8 cellular contexts compared by ENCODE assay signal in genomic region chr16:73172621-73173312, GRCh38.
DNase-seq lines count a peak whose midpoint lies in the region; ATAC-seq and TF ChIP-seq lines count a peak whose summit lies in the region.

No MANE protein-coding gene starts in this region.

- H3F3A ChIP-seq in GM23248 (ENCODE audit: insufficient read depth) (peaks cover 12% of the 10 kb centered on the region), PC-3 (ENCODE audit: low read length, unreplicated experiment) (no peaks in the 10 kb centered on the region)

- H3K4me1 ChIP-seq in GM23248 (ENCODE audit: insufficient read depth) (peaks cover 25% of the 10 kb centered on the region), PC-3 (ENCODE audit: insufficient read depth, low read length) (peaks cover 13% of the 10 kb centered on the region), fibroblast of lung (ENCODE audit: control insufficient read depth, extremely low read depth, insufficient read depth, low read length) (peaks cover 16% of the 10 kb centered on the region), parathyroid adenoma (no peaks in the 10 kb centered on the region)

- BruUV-seq in PC-3 (replicated peaks; lab: Mats Ljungman, UMichigan) = no TSS peak

- WGBS in GM23248 (ENCODE audit: low coverage in 1 of 2, low lambda C conversion rate in 2 of 2, missing lambda C conversion rate in 2 of 2), 2 experiments = 3% methylated on average over 12 of the region's 12 CpGs

- H3K27ac ChIP-seq in GM23248 = peak overlapping the region; percentile 30; the same call in 1 of the 2 replicates
- H3K27ac ChIP-seq in PC-3 (ENCODE audit: low read length) = no peak overlapping the region
- H3K27ac ChIP-seq in fibroblast of lung (ENCODE audit: insufficient read depth, low read length) = peak overlapping the region; percentile 82
- peak overlapping the region; percentile 52 for H3K27ac ChIP-seq in parathyroid adenoma

- H3K27me3 ChIP-seq in GM23248 (replicated peaks; ENCODE audit: insufficient read depth) = peaks cover 3% of the 10 kb centered on the region; the same call in 1 of the 2 replicates
- H3K27me3 ChIP-seq in PC-3 (ENCODE audit: low read length) = no peaks in the 10 kb centered on the region
- H3K27me3 ChIP-seq in fibroblast of lung (ENCODE audit: control insufficient read depth, insufficient read depth, low read length) = no peaks in the 10 kb centered on the region
- H3K27me3 ChIP-seq in parathyroid adenoma (ENCODE audit: control insufficient read depth, insufficient read depth, low read length) = no peaks in the 10 kb centered on the region

- CTCF ChIA-PET in PC-3 (lab: Charles Lee) = interaction anchor here (0.7 to 0.8 kb wide), 2 partner anchors 119 to 244 kb away, joined by 3 to 12 read pairs; no protein-coding TSS in a partner anchor

- peak; percentile 83 for DNase-seq in GM23248
- peak; percentile 65 for DNase-seq in PC-3
- DNase-seq in fibroblast of lung (ENCODE audit: low read depth in 2 of 2) = peak; percentile 91 to 98

- H3K4me3 ChIP-seq in GM23248 = peak overlapping the region; percentile 29
- H3K4me3 ChIP-seq in PC-3 (ENCODE audit: low read length) = no peak overlapping the region
- peak overlapping the region in 1 of 4 experiments; percentile 36 for H3K4me3 ChIP-seq in fibroblast of lung (replicated peaks in 1 of 4; ENCODE audit: control extremely low read depth in 1 of 4, insufficient read depth in 1 of 4, low read depth in 3 of 4, low read length in 4 of 4)
- no peak overlapping the region for H3K4me3 ChIP-seq in parathyroid adenoma (ENCODE audit: low read depth, low read length)

- H3K36me3 ChIP-seq in GM23248 (ENCODE audit: low read depth) (no peaks in the 10 kb centered on the region), PC-3 (ENCODE audit: low read depth, low read length) (no peaks in the 10 kb centered on the region), fibroblast of lung (ENCODE audit: control insufficient read depth, insufficient read depth, low read length) (no peaks in the 10 kb centered on the region), parathyroid adenoma (ENCODE audit: control insufficient read depth, insufficient read depth, low read length) (no peaks in the 10 kb centered on the region)

- H3K79me2 ChIP-seq in GM23248 (ENCODE audit: insufficient read depth) = no peaks in the 10 kb centered on the region
- H3K79me2 ChIP-seq in PC-3 (ENCODE audit: low read length) = no peaks in the 10 kb centered on the region
- no peaks in the 10 kb centered on the region for H3K79me2 ChIP-seq in fibroblast of lung (ENCODE audit: control insufficient read depth, insufficient read depth, low read length)
- H3K79me2 ChIP-seq in parathyroid adenoma = no peaks in the 10 kb centered on the region

- peak; percentile 5; the same call in 1 of the 2 replicates for TF ChIP-seq CTCF in PC-3 (conservative IDR thresholded peaks at IDR 0.05; ENCODE audit: low read depth, low read length)
- TF ChIP-seq CTCF in fibroblast of lung (conservative IDR thresholded peaks at IDR 0.05 in 1 of 2, IDR thresholded peaks at IDR 0.05 in 1 of 2; ENCODE audit: low read depth in 1 of 2, low read length in 2 of 2) = peak; percentile 52 to 64
- peak; percentile 33 for TF ChIP-seq CTCF in parathyroid adenoma (IDR thresholded peaks at IDR 0.05)

- intact Hi-C loops in PC-3 (cut with micrococcal nuclease) = loop anchor here (5.0 kb wide), 1 partner anchor 125 kb away; the partner anchor contains the start of gene ZFHX3

- in situ Hi-C loops in GM23248 (cut with MboI) = loop anchor here (10.0 kb wide), 1 partner anchor 108 kb away; no protein-coding TSS in a partner anchor

- peak overlapping the region; percentile 84 for H3K4me2 ChIP-seq in GM23248 (ENCODE audit: unreplicated experiment)
- H3K4me2 ChIP-seq in PC-3 (ENCODE audit: low read length) = peak overlapping the region; percentile 46
- H3K4me2 ChIP-seq in fibroblast of lung (ENCODE audit: extremely low read depth, insufficient read depth, low read length) = peak overlapping the region; percentile 73
- no peak overlapping the region for H3K4me2 ChIP-seq in parathyroid adenoma (ENCODE audit: low read length)

- no peaks in the 10 kb centered on the region for H3K9me3 ChIP-seq in GM23248 (ENCODE audit: low read depth)
- H3K9me3 ChIP-seq in PC-3 (ENCODE audit: low read length) = no peaks in the 10 kb centered on the region
- no peaks in the 10 kb centered on the region for H3K9me3 ChIP-seq in fibroblast of lung (ENCODE audit: control insufficient read depth, insufficient read depth, low read depth, low read length)
- H3K9me3 ChIP-seq in parathyroid adenoma (ENCODE audit: control insufficient read depth, low read length) = no peaks in the 10 kb centered on the region

- POLR2A ChIA-PET in PC-3 (lab: Charles Lee; ENCODE audit: unreplicated experiment) = interaction anchor here (0.5 kb wide), 1 partner anchor 136 kb away, joined by 4 read pairs; no protein-coding TSS in a partner anchor

- H3K9ac ChIP-seq in GM23248 (peak overlapping the region; percentile 48), PC-3 (ENCODE audit: low read length) (no peak overlapping the region), fibroblast of lung (ENCODE audit: insufficient read depth, low read length) (peak overlapping the region; percentile 57), parathyroid adenoma (no peak overlapping the region)

- no peaks in the 10 kb centered on the region for H3K9me2 ChIP-seq in GM23248 (ENCODE audit: insufficient read depth)
- no peaks in the 10 kb centered on the region for H3K9me2 ChIP-seq in PC-3 (replicated peaks; ENCODE audit: low read length)

- peak overlapping the region; percentile 68 for H2AFZ ChIP-seq in GM23248
- H2AFZ ChIP-seq in PC-3 (ENCODE audit: low read length) = peak overlapping the region; percentile 62
- H2AFZ ChIP-seq in fibroblast of lung (ENCODE audit: low read length) = peak overlapping the region; percentile 50
- H2AFZ ChIP-seq in parathyroid adenoma = peak overlapping the region; percentile 54

- H4K20me1 ChIP-seq in GM23248 (ENCODE audit: insufficient read depth) = no peaks in the 10 kb centered on the region
- H4K20me1 ChIP-seq in PC-3 (ENCODE audit: low read length) = no peaks in the 10 kb centered on the region
- H4K20me1 ChIP-seq in fibroblast of lung (ENCODE audit: control insufficient read depth, extremely low read depth, insufficient read depth, low read length) = no peaks in the 10 kb centered on the region

- peak; percentile 66 for ATAC-seq in PC-3
- ATAC-seq in HG02852 (IDR thresholded peaks at IDR 0.05; ENCODE audit: unreplicated experiment) = no peak
- ATAC-seq in HG02623 (IDR thresholded peaks at IDR 0.05; ENCODE audit: unreplicated experiment) = no peak
- ATAC-seq in GM18520 (IDR thresholded peaks at IDR 0.05; ENCODE audit: unreplicated experiment) = no peak
- ATAC-seq in GM18867 (IDR thresholded peaks at IDR 0.05; ENCODE audit: unreplicated experiment) = no peak

Comparison
In these comparisons a context has a peak if more than half of its experiments do, and no peak if none do; other contexts are left out.
1. H3K9ac ChIP-seq: peak in GM23248 (single experiment) and fibroblast of lung (single experiment); none in PC-3 (single experiment) and parathyroid adenoma (single experiment).
2. CTCF ChIP-seq: peak in every context shown above with its lines; median percentile 58 in fibroblast of lung; 33 in parathyroid adenoma; 5 in PC-3.
3. Peak in every context shown above with its lines, with median percentiles within 50 percentile points of each other: DNase-seq and H2AFZ ChIP-seq.